In genomic region chrX:132217203-132218073, GRCh38 we compare ENCODE assay signal across 1 cellular context.
TF ChIP-seq lines count a peak whose summit lies in the region.

No MANE protein-coding gene starts in this region.

TF ChIP-seq in GM12878, 131 proteins besides CTCF, POLR2A, EP300 and RAD21 (continued from another document):
- TF ChIP-seq PAX8 (IDR thresholded peaks at IDR 0.05) = no peak
- TF ChIP-seq SPI1 (IDR thresholded peaks at IDR 0.05; ENCODE audit: borderline replicate concordance, insufficient read depth, low read depth, low read length) = 0 out of 2 replicates have a peak, but pooled peaks have one; percentile 7
- TF ChIP-seq PAX5 (IDR thresholded peaks at IDR 0.05; ENCODE audit: borderline replicate concordance, low read depth, low read length) = 0 out of 2 replicates have a peak, but pooled peaks have one; percentile 1
- TF ChIP-seq TAF1 (IDR thresholded peaks at IDR 0.05; ENCODE audit: borderline replicate concordance, low read depth, low read length) = peak; percentile 52; the same call in 1 of the 2 replicates
- no peak for TF ChIP-seq NFXL1 (IDR thresholded peaks at IDR 0.05; ENCODE audit: borderline replicate concordance)
- no peak for TF ChIP-seq CEBPB (IDR thresholded peaks at IDR 0.05; ENCODE audit: borderline replicate concordance in 1 of 2, low read depth in 2 of 2, low read length in 2 of 2)
- TF ChIP-seq NR2C2 (IDR thresholded peaks at IDR 0.05; ENCODE audit: borderline replicate concordance, control insufficient read depth, insufficient read length, low read depth) = no peak
- 0 out of 2 replicates have a peak, but pooled peaks have one; percentile 28 for TF ChIP-seq NR2F1 (conservative IDR thresholded peaks at IDR 0.05)
- no peak for TF ChIP-seq IRF5 (IDR thresholded peaks at IDR 0.05; ENCODE audit: borderline replicate concordance)
- TF ChIP-seq IKZF2 (IDR thresholded peaks at IDR 0.05) = peak in 1 of 2 experiments; percentile 62; a peak in 3 of 4 replicates
- TF ChIP-seq ZZZ3 (IDR thresholded peaks at IDR 0.05; ENCODE audit: control insufficient read depth, insufficient read length, low read depth) = no peak
- TF ChIP-seq KAT2A (conservative IDR thresholded peaks at IDR 0.05; ENCODE audit: control insufficient read depth, low read depth, low read length) = no peak
- no peak for TF ChIP-seq EZH2 (IDR thresholded peaks at IDR 0.05; ENCODE audit: borderline replicate concordance, control insufficient read depth, low read depth, low read length)
- no peak for TF ChIP-seq MTA3 (IDR thresholded peaks at IDR 0.05; ENCODE audit: borderline replicate concordance, low read length)
- TF ChIP-seq JUND (IDR thresholded peaks at IDR 0.05; ENCODE audit: low read depth, low read length) = no peak
- no peak for TF ChIP-seq STAT3 (IDR thresholded peaks at IDR 0.05; ENCODE audit: low read depth, low read length)
- TF ChIP-seq, protein P1, sequence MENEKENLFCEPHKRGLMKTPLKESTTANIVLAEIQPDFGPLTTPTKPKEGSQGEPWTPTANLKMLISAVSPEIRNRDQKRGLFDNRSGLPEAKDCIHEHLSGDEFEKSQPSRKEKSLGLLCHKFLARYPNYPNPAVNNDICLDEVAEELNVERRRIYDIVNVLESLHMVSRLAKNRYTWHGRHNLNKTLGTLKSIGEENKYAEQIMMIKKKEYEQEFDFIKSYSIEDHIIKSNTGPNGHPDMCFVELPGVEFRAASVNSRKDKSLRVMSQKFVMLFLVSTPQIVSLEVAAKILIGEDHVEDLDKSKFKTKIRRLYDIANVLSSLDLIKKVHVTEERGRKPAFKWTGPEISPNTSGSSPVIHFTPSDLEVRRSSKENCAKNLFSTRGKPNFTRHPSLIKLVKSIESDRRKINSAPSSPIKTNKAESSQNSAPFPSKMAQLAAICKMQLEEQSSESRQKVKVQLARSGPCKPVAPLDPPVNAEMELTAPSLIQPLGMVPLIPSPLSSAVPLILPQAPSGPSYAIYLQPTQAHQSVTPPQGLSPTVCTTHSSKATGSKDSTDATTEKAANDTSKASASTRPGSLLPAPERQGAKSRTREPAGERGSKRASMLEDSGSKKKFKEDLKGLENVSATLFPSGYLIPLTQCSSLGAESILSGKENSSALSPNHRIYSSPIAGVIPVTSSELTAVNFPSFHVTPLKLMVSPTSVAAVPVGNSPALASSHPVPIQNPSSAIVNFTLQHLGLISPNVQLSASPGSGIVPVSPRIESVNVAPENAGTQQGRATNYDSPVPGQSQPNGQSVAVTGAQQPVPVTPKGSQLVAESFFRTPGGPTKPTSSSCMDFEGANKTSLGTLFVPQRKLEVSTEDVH (IDR thresholded peaks at IDR 0.05; ENCODE audit: low read depth, partially characterized antibody) = no peak
- TF ChIP-seq CBX5 (IDR thresholded peaks at IDR 0.05; ENCODE audit: low read depth) = no peak
- no peak for TF ChIP-seq SUPT20H (IDR thresholded peaks at IDR 0.05; ENCODE audit: borderline replicate concordance, control insufficient read depth, low read depth, low read length)
- TF ChIP-seq ESRRA (IDR thresholded peaks at IDR 0.05; ENCODE audit: low read length) = no peak
- no peak for TF ChIP-seq ATF3 (IDR thresholded peaks at IDR 0.05; ENCODE audit: borderline replicate concordance, extremely low read depth, low read depth, low read length)
- TF ChIP-seq, protein P2, sequence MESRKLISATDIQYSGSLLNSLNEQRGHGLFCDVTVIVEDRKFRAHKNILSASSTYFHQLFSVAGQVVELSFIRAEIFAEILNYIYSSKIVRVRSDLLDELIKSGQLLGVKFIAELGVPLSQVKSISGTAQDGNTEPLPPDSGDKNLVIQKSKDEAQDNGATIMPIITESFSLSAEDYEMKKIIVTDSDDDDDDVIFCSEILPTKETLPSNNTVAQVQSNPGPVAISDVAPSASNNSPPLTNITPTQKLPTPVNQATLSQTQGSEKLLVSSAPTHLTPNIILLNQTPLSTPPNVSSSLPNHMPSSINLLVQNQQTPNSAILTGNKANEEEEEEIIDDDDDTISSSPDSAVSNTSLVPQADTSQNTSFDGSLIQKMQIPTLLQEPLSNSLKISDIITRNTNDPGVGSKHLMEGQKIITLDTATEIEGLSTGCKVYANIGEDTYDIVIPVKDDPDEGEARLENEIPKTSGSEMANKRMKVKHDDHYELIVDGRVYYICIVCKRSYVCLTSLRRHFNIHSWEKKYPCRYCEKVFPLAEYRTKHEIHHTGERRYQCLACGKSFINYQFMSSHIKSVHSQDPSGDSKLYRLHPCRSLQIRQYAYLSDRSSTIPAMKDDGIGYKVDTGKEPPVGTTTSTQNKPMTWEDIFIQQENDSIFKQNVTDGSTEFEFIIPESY (IDR thresholded peaks at IDR 0.05) = no peak
- TF ChIP-seq POLR2AphosphoS5 (IDR thresholded peaks at IDR 0.05; ENCODE audit: low read length) = peak; percentile 34; the same call in 1 of the 2 replicates
- TF ChIP-seq HSF1 (IDR thresholded peaks at IDR 0.05; ENCODE audit: low read depth, low read length) = no peak
- TF ChIP-seq, protein P3, sequence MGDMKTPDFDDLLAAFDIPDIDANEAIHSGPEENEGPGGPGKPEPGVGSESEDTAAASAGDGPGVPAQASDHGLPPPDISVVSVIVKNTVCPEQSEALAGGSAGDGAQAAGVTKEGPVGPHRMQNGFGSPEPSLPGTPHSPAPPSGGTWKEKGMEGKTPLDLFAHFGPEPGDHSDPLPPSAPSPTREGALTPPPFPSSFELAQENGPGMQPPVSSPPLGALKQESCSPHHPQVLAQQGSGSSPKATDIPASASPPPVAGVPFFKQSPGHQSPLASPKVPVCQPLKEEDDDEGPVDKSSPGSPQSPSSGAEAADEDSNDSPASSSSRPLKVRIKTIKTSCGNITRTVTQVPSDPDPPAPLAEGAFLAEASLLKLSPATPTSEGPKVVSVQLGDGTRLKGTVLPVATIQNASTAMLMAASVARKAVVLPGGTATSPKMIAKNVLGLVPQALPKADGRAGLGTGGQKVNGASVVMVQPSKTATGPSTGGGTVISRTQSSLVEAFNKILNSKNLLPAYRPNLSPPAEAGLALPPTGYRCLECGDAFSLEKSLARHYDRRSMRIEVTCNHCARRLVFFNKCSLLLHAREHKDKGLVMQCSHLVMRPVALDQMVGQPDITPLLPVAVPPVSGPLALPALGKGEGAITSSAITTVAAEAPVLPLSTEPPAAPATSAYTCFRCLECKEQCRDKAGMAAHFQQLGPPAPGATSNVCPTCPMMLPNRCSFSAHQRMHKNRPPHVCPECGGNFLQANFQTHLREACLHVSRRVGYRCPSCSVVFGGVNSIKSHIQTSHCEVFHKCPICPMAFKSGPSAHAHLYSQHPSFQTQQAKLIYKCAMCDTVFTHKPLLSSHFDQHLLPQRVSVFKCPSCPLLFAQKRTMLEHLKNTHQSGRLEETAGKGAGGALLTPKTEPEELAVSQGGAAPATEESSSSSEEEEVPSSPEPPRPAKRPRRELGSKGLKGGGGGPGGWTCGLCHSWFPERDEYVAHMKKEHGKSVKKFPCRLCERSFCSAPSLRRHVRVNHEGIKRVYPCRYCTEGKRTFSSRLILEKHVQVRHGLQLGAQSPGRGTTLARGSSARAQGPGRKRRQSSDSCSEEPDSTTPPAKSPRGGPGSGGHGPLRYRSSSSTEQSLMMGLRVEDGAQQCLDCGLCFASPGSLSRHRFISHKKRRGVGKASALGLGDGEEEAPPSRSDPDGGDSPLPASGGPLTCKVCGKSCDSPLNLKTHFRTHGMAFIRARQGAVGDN (IDR thresholded peaks at IDR 0.05) = 0 out of 2 replicates have a peak, but pooled peaks have one; percentile 14
- no peak for TF ChIP-seq PBX3 (IDR thresholded peaks at IDR 0.05; ENCODE audit: insufficient replicate concordance, low read depth, low read length)
- peak; percentile 63 for TF ChIP-seq GABPA (IDR thresholded peaks at IDR 0.05; ENCODE audit: low read depth)
- TF ChIP-seq RBBP5 (conservative IDR thresholded peaks at IDR 0.05) = no peak
- TF ChIP-seq CHD2 (IDR thresholded peaks at IDR 0.05; ENCODE audit: borderline replicate concordance, low read depth, low read length) = peak; percentile 47; the same call in 1 of the 2 replicates
- TF ChIP-seq SMARCA5 (IDR thresholded peaks at IDR 0.05) = no peak
TF ChIP-seq in GM12878: peak in this region for 32.
